11 cellular contexts compared by ENCODE assay signal in genomic region chr10:107165007-107165406, GRCh38. TPM values are rescaled to one million over a fixed set of nuclear protein-coding genes. Genes with fewer than 3 reads are reported as not detected.
DNase-seq lines count a peak whose midpoint lies in the region; ATAC-seq, FAIRE-seq and TF ChIP-seq lines count a peak whose summit lies in the region.
"Had no signal": no experiment of that assay in that cellular context is flagged by ENCODE, and none has a peak within 500 bp of the region (broad histone marks: within the 10 kb centered on the region; RNA-seq: fewer than 3 reads in every experiment).

No MANE protein-coding gene starts in this region.

- H3K56ac ChIP-seq in H9 (ENCODE audit: insufficient read length, low read depth, low read length) = no peak overlapping the region

- no peaks in the 10 kb centered on the region for H4K20me1 ChIP-seq in H9 (ENCODE audit: control insufficient read depth, insufficient read depth, insufficient read length)
- H4K20me1 ChIP-seq in K562 (replicated peaks; ENCODE audit: control insufficient read depth, insufficient read depth, low read length) = no peaks in the 10 kb centered on the region

- no peak overlapping the region for H4K91ac ChIP-seq in H9 (ENCODE audit: insufficient read length, low read depth, low read length)

- peak overlapping the region; percentile 79 to 95 for H3K4me3 Mint-ChIP-seq in H9
- H3K4me3 Mint-ChIP-seq in activated CD8-positive, alpha-beta memory T cell treated with anti-CD3 and anti-CD28 coated beads, Interleukin-2, amount 10 ng/mL, durations not matched to agents 7 days and 5 days = no peak overlapping the region
- H3K4me3 Mint-ChIP-seq: activated T-cell treated with anti-CD3 and anti-CD28 coated beads, Interleukin-2, amount 50 U/mL, for 72 hours; CD4-positive, CD25-positive, alpha-beta regulatory T cell had no signal

- H3K36me3 Mint-ChIP-seq in H9 (ENCODE audit: insufficient read depth in 1 of 3, low read depth in 3 of 3) = no peaks in the 10 kb centered on the region
- H3K36me3 Mint-ChIP-seq in activated CD8-positive, alpha-beta memory T cell treated with anti-CD3 and anti-CD28 coated beads, Interleukin-2, amount 10 ng/mL, durations not matched to agents 7 days and 5 days = peaks cover 4% of the 10 kb centered on the region
- H3K36me3 Mint-ChIP-seq: CD4-positive, CD25-positive, alpha-beta regulatory T cell had no signal

- TF ChIP-seq RAD21 in K562 (CRISPR knock-in tag; conservative IDR thresholded peaks at IDR 0.05 in 1 of 2, IDR thresholded peaks at IDR 0.05 in 1 of 2) = no peak

- peaks cover 0 to 2% of the 10 kb centered on the region in 2 experiments; a peak in 2 of 5 replicates for H3K9me3 Mint-ChIP-seq in H9
- H3K9me3 Mint-ChIP-seq in activated CD8-positive, alpha-beta memory T cell treated with anti-CD3 and anti-CD28 coated beads, Interleukin-2, amount 10 ng/mL, durations not matched to agents 7 days and 5 days (ENCODE audit: low read depth) = no peaks in the 10 kb centered on the region

- DNase-seq in H9 (peak; percentile 40), K562 (ENCODE audit: extremely low read depth in 1 of 4, low spot score in 3 of 4) (no peak), kidney (no peak), skeletal muscle cell (ENCODE audit: low read depth) (no peak), RPMI8226 (no peak), mesenteric fat pad (ENCODE audit: low spot score) (no peak)
- no peak for DNase-seq in activated CD8-positive, alpha-beta memory T cell treated with anti-CD3 and anti-CD28 coated beads, Interleukin-2, amount 10 ng/mL, durations not matched to agents 7 days and 5 days
- DNase-seq: activated T-cell treated with anti-CD3 and anti-CD28 coated beads, Interleukin-2, amount 50 U/mL, for 72 hours; CD4-positive, CD25-positive, alpha-beta regulatory T cell had no signal

- CTCF ChIA-PET in K562 (lab: Yijun Ruan, JAX; ENCODE audit: low intra/inter-chr PET ratio) = no interaction called here
- CTCF ChIA-PET in activated CD8-positive, alpha-beta memory T cell treated with anti-CD3 and anti-CD28 coated beads, Interleukin-2, amount 10 ng/mL, durations not matched to agents 7 days and 5 days (lab: Charles Lee) = no interaction called here

- no peak overlapping the region for H2BK20ac ChIP-seq in H9 (ENCODE audit: low read depth, low read length, poor library complexity, severe bottlenecking)

- H3K9ac ChIP-seq in H9 (ENCODE audit: extremely low read depth, insufficient read length, low read length) (no peak overlapping the region), K562 (ENCODE audit: insufficient read depth in 1 of 2, low read depth in 2 of 2, low read length in 2 of 2) (no peak overlapping the region), kidney (ENCODE audit: low read length in 2 of 2) (no peak overlapping the region)

- H3K4ac ChIP-seq in H9 (ENCODE audit: low read depth, low read length) = no peak overlapping the region

- no peak overlapping the region for H4K5ac ChIP-seq in H9 (ENCODE audit: insufficient read length, low read depth, low read length)

- H3K27ac ChIP-seq in H9 (ENCODE audit: insufficient read length, low read depth, low read length) (no peak overlapping the region), K562 (ENCODE audit: extremely low read depth, low read depth, low read length) (no peak overlapping the region), kidney (ENCODE audit: low read depth in 2 of 2, low read length in 2 of 2) (no peak overlapping the region)

- intact Hi-C loops in K562 (cut with micrococcal nuclease) = no loop called here
- intact Hi-C loops in kidney (cut with DNase I) = no loop called here

- no peak overlapping the region for H3K18ac ChIP-seq in H9 (ENCODE audit: insufficient read length, low read depth, low read length)

- no peak for TF ChIP-seq EP300 in K562 (IDR thresholded peaks at IDR 0.05; ENCODE audit: low read length)

- BruUV-seq in K562 (replicated peaks; lab: Mats Ljungman, UMichigan) = no TSS peak

- peaks cover 10% of the 10 kb centered on the region for H3K23me2 ChIP-seq in H9 (ENCODE audit: insufficient read length, low read depth, low read length, poor library complexity, severe bottlenecking)

- no peaks in the 10 kb centered on the region for H3K36me3 ChIP-seq in K562 (ENCODE audit: control insufficient read depth, insufficient read depth, low read length)
- no peaks in the 10 kb centered on the region for H3K36me3 ChIP-seq in kidney (ENCODE audit: control insufficient read depth in 1 of 2, insufficient read depth in 2 of 2, low read length in 2 of 2)

- no peaks in the 10 kb centered on the region for H3K9me1 ChIP-seq in K562 (ENCODE audit: control insufficient read depth, insufficient read depth, low read length)

- H3T11ph ChIP-seq in H9 (ENCODE audit: low read length) = no peak overlapping the region

- no peaks in the 10 kb centered on the region; the same call in 1 of the 2 replicates for H3K4me1 ChIP-seq in H9 (ENCODE audit: insufficient read depth, low read length)
- H3K4me1 ChIP-seq in K562 (replicated peaks in 1 of 2; ENCODE audit: control insufficient read depth in 2 of 2, insufficient read depth in 2 of 2, low read length in 2 of 2) = peaks cover 0 to 12% of the 10 kb centered on the region in 2 experiments; a peak in 2 of 5 replicates
- no peaks in the 10 kb centered on the region for H3K4me1 ChIP-seq in kidney (ENCODE audit: control insufficient read depth in 1 of 2, insufficient read depth in 1 of 2, low read depth in 1 of 2, low read length in 2 of 2)

- H2BK12ac ChIP-seq in H9 (ENCODE audit: insufficient read length, low read depth, low read length) = no peak overlapping the region

- H3K14ac ChIP-seq in H9 (ENCODE audit: insufficient read depth, low read length) = no peak overlapping the region; the same call in 1 of the 2 replicates

- H2BK120ac ChIP-seq in H9 (ENCODE audit: low read depth, low read length, poor library complexity, severe bottlenecking) = no peak overlapping the region

- H4K8ac ChIP-seq in H9 (replicated peaks; ENCODE audit: insufficient read length, low read depth, low read length) = no peak overlapping the region

- H2BK15ac ChIP-seq in H9 (ENCODE audit: low read depth, low read length) = no peak overlapping the region

- no peak overlapping the region for H3K23ac ChIP-seq in H9 (ENCODE audit: insufficient read length, low read depth, low read length)

- ATAC-seq in K562 (no peak), HG03280 (IDR thresholded peaks at IDR 0.05; ENCODE audit: unreplicated experiment) (no peak)
- ATAC-seq in activated CD8-positive, alpha-beta memory T cell treated with anti-CD3 and anti-CD28 coated beads, Interleukin-2, amount 10 ng/mL, durations not matched to agents 7 days and 5 days = no peak
- ATAC-seq: activated T-cell treated with anti-CD3 and anti-CD28 coated beads, Interleukin-2, amount 50 U/mL, for 72 hours; stimulated activated naive CD8-positive, alpha-beta T cell treated with anti-CD3 and anti-CD28 coated beads, Interleukin-15, Interleukin-2, amounts not matched to agents 100 U/mL and 50 U/mL, for 24 hours had no signal

- H3K9me3 ChIP-seq in H9 (ENCODE audit: control insufficient read depth, low read depth, low read length) = no peaks in the 10 kb centered on the region
- H3K9me3 ChIP-seq in K562 (replicated peaks; ENCODE audit: control insufficient read depth, insufficient read depth, low read depth, low read length) = no peaks in the 10 kb centered on the region
- H3K9me3 ChIP-seq in kidney (ENCODE audit: control insufficient read depth in 1 of 2, low read length in 2 of 2) = no peaks in the 10 kb centered on the region

- peaks cover 60% of the 10 kb centered on the region for H3K27me3 Mint-ChIP-seq in H9 (ENCODE audit: low read depth)
- H3K27me3 Mint-ChIP-seq in activated CD8-positive, alpha-beta memory T cell treated with anti-CD3 and anti-CD28 coated beads, Interleukin-2, amount 10 ng/mL, durations not matched to agents 7 days and 5 days = peaks cover 14% of the 10 kb centered on the region

- H2AK5ac ChIP-seq in H9 (ENCODE audit: insufficient read length, low read length) = no peak overlapping the region

- H3K27ac Mint-ChIP-seq in H9 = no peak overlapping the region
- no peak overlapping the region for H3K27ac Mint-ChIP-seq in activated CD8-positive, alpha-beta memory T cell treated with anti-CD3 and anti-CD28 coated beads, Interleukin-2, amount 10 ng/mL, durations not matched to agents 7 days and 5 days
- H3K27ac Mint-ChIP-seq: activated T-cell treated with anti-CD3 and anti-CD28 coated beads, Interleukin-2, amount 50 U/mL, for 72 hours had no signal

- peaks cover 19 to 24% of the 10 kb centered on the region in 2 experiments for H3K4me1 Mint-ChIP-seq in H9
- H3K4me1 Mint-ChIP-seq in activated CD8-positive, alpha-beta memory T cell treated with anti-CD3 and anti-CD28 coated beads, Interleukin-2, amount 10 ng/mL, durations not matched to agents 7 days and 5 days = no peaks in the 10 kb centered on the region
- H3K4me1 Mint-ChIP-seq: CD4-positive, CD25-positive, alpha-beta regulatory T cell had no signal

- H3K79me2 ChIP-seq in H9 (ENCODE audit: insufficient read depth, low read length) (no peaks in the 10 kb centered on the region), K562 (ENCODE audit: control insufficient read depth, insufficient read depth, low read length) (no peaks in the 10 kb centered on the region)

- in situ Hi-C loops in K562 (cut with MboI) = no loop called here

- H3K27me3 ChIP-seq in H9 (ENCODE audit: insufficient read depth, low read length) (peaks cover 5% of the 10 kb centered on the region; the same call in 1 of the 2 replicates), K562 (ENCODE audit: control insufficient read depth in 2 of 2, insufficient read depth in 2 of 2, low read length in 2 of 2) (peaks cover 0 to 14% of the 10 kb centered on the region in 2 experiments; a peak in 3 of 5 replicates)

- H3K4me2 ChIP-seq in H9 (ENCODE audit: insufficient read depth, insufficient read length, low read length) = peak overlapping the region; percentile 69
- no peak overlapping the region for H3K4me2 ChIP-seq in K562 (ENCODE audit: insufficient read depth, low read length)

- POLR2A ChIA-PET in K562 (lab: Yijun Ruan, JAX) = interaction anchor here (1.0 kb wide), 1 partner anchor 16 kb away, joined by 5 read pairs; no protein-coding TSS in a partner anchor

- no peak overlapping the region for H2BK5ac ChIP-seq in H9 (ENCODE audit: insufficient read length, low read length)

- TF ChIP-seq POLR2A in K562 (conservative IDR thresholded peaks at IDR 0.05) = no peak

- TF ChIP-seq CTCF in H9 (conservative IDR thresholded peaks at IDR 0.05) (no peak), K562 (IDR thresholded peaks at IDR 0.05 in 2 of 3, conservative IDR thresholded peaks at IDR 0.05 in 1 of 3; ENCODE audit: insufficient read depth in 2 of 3, low read depth in 1 of 3, low read length in 3 of 3) (no peak), kidney (IDR thresholded peaks at IDR 0.05; ENCODE audit: borderline replicate concordance, extremely low read depth, insufficient read depth) (no peak)

- H3K79me1 ChIP-seq in H9 (ENCODE audit: insufficient read depth, low read depth, low read length, poor library complexity, severe bottlenecking) = no peaks in the 10 kb centered on the region

- H3K4me3 ChIP-seq in K562 = no peak overlapping the region
- H3K4me3 ChIP-seq in kidney (ENCODE audit: low read length in 2 of 2) = peak overlapping the region; percentile 39 to 42
- H3K4me3 ChIP-seq in skeletal muscle cell (ENCODE audit: low read depth, low read length) = peak overlapping the region; percentile 18

- WGBS in H9 (ENCODE audit: extremely low coverage, insufficient read length, low lambda C conversion rate) = no CpG with 5 or more reads among the region's 11 CpGs
- 11% methylated on average over 7 of the region's 11 CpGs for WGBS in K562 (ENCODE audit: insufficient coverage, low coverage, missing lambda C conversion rate)

- FAIRE-seq in K562 (lab: Jason Lieb, UNC) (no peak), kidney (lab: Jason Lieb, UNC) (no peak)

- H2AFZ ChIP-seq in H9 (ENCODE audit: low read length) = no peak overlapping the region
- H2AFZ ChIP-seq in K562 (ENCODE audit: low read depth, low read length) = no peak overlapping the region

RNA-seq across cellular contexts. Expression of gene SORCS1, which starts 0.5 kb away (rescaled TPM):
- 1.3 and 1.7 TPM in 2 replicates for total RNA-seq in H9 (2021)
- 8.9 and 11.8 TPM in 2 replicates for total RNA-seq in K562 (2011; cell fraction: chromatin; rRNA removed; ENCODE audit: low replicate concordance)
- 3.7 and 4.5 TPM in 2 replicates for total RNA-seq in K562 (2011; cell fraction: nucleolus; rRNA removed)
- 4.7 and 5.6 TPM in 2 replicates for total RNA-seq in K562 (2011; cell fraction: nucleoplasm; rRNA removed)
- 2.7 and 3.0 TPM in 2 replicates for total RNA-seq in K562 (2014; rRNA removed)
- 2.7 and 3.2 TPM in 2 replicates for total RNA-seq in K562 (2014; rRNA removed; fragmentation: Illumina TruSeq; extraction: Trizol)
- total RNA-seq in K562 (2015; rRNA removed; fragmentation: Illumina TruSeq; extraction: Trizol) = 3.1 and 3.8 TPM in 2 replicates
- 2.7 TPM in 2 replicates for total RNA-seq in K562 (2021)
- polyA plus RNA-seq in K562 (2011; rRNA removed) = 3.6 and 3.9 TPM in 2 replicates
- polyA plus RNA-seq in K562 (2011; cell fraction: cytosol; rRNA removed) = 1.3 and 1.6 TPM in 2 replicates
- 10.1 and 10.7 TPM in 2 replicates for polyA plus RNA-seq in K562 (2011; cell fraction: nucleus; rRNA removed)
- 3.7 and 6.8 TPM in 2 replicates for polyA plus RNA-seq in K562 (2012)
- 1.9 and 2.1 TPM in 2 replicates for polyA plus RNA-seq in K562 (2014; fragmentation: Illumina TruSeq; extraction: Trizol)
- polyA plus RNA-seq in K562 (2014; fragmentation: Nextera tagmentation; extraction: Ambion mirVana) = 1 to 10 TPM; 1.5 to 2.6 TPM
- polyA plus RNA-seq in K562 (2014; rRNA removed) = 1.5 and 2.2 TPM in 2 replicates
- polyA minus RNA-seq in K562 (2011; rRNA and poly(A)+ RNA removed) = 8.1 and 9.6 TPM in 2 replicates
- 2.3 and 2.5 TPM in 2 replicates for polyA minus RNA-seq in K562 (2011; cell fraction: cytosol; rRNA and poly(A)+ RNA removed)
- polyA minus RNA-seq in K562 (2011; cell fraction: nucleus; rRNA and poly(A)+ RNA removed) = 6.2 and 8.1 TPM in 2 replicates
- 0.76 TPM for total RNA-seq in kidney
- 2.4 TPM for polyA plus RNA-seq in kidney (ENCODE audit: insufficient read depth, low read depth, low replicate concordance)
- not detected for total RNA-seq in activated CD8-positive, alpha-beta memory T cell treated with anti-CD3 and anti-CD28 coated beads, Interleukin-2, amount 10 ng/mL, durations not matched to agents 7 days and 5 days
- 0.16 TPM for total RNA-seq in mesenteric fat pad
- total RNA-seq: activated T-cell treated with anti-CD3 and anti-CD28 coated beads, Interleukin-2, amount 50 U/mL, for 72 hours; CD4-positive, CD25-positive, alpha-beta regulatory T cell had no signal
- polyA plus RNA-seq: CD4-positive, CD25-positive, alpha-beta regulatory T cell had no signal
